In the genomic region with DNA sequence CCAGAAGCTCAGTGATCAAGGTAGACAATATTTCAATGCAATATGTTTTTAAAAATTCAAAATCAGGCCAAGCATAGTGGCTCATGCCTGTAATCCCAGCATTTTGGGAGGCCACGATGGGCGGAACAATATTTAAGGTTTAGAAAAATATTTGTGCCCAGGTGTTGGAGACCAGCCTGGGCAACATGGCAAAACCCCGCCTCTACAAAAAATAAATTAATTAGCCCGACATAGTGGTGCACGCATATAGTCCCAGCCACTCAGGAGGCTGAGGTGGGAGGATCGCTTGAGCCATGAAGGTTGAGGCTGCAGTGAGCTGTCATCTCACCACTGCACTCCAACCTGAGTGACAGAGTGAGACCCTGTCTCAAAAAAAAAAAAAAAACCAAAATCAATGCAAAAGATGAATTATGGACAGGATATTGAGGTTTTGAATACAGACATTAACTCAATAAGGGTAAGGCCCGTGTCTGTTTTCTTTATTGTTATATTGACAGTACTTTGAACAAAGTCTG, we compare ENCODE assay signal across 9 cellular contexts. TPM values are rescaled to one million over a fixed set of nuclear protein-coding genes. Genes with fewer than 3 reads are reported as not detected.
DNase-seq lines count a peak whose midpoint lies in the region; ATAC-seq and TF ChIP-seq lines count a peak whose summit lies in the region.
"Had no signal": no experiment of that assay in that cellular context is flagged by ENCODE, and none has a peak within 500 bp of the region (broad histone marks: within the 10 kb centered on the region; RNA-seq: fewer than 3 reads in every experiment).

No MANE protein-coding gene starts in this region.

- no peak for DNase-seq in T-helper 1 cell
- DNase-seq in left lung, result no peak
- DNase-seq in NCI-H748 treated with DMSO at 0.1 percent for 48 hours (lab: John Stamatoyannopoulos, UW), result no peak
- DNase-seq in cerebellar cortex (ENCODE audit: low spot score), result no peak
- DNase-seq in ovary, result no peak

- intact Hi-C loops in left lung (cut with DNase I), result no loop called here
- intact Hi-C loops in ovary (cut with DNase I), result no loop called here

- H3K27ac ChIP-seq in left lung (peak overlapping the region; percentile 87 to 98), subcutaneous abdominal adipose tissue (ENCODE audit: low read depth, low read length) (peak overlapping the region; percentile 94), ovary (peak overlapping the region in 1 of 2 donors; percentile 89)

- H3K4me3 ChIP-seq in left lung, result peak overlapping the region in 1 of 2 donors; percentile 61
- peak overlapping the region in 3 of 5 donors; percentile 91 to 94 (median 92) for H3K4me3 ChIP-seq in subcutaneous abdominal adipose tissue (ENCODE audit: low read depth in 1 of 5, low read length in 5 of 5)
- H3K4me3 ChIP-seq in ovary, result no peak overlapping the region

- TF ChIP-seq POLR2A in ovary (IDR thresholded peaks at IDR 0.05), result no peak

- H3K27ac Mint-ChIP-seq in T-helper 1 cell treated with Interleukin-12 subunit alpha and Interleukin-12 subunit beta and Interleukin-4 antibody, amounts not matched to agents 30 μg/mL and 1 μg/mL, for 36 hours, result peak overlapping the region; percentile 95
- H3K27ac Mint-ChIP-seq in activated naive CD8-positive, alpha-beta T cell, result peak overlapping the region; percentile 95

- no peak for ATAC-seq in left lung

- TF ChIP-seq EP300 in ovary (IDR thresholded peaks at IDR 0.05), result no peak

- 87 to 94% (median 88%) methylated on average over 7 of the region's 7 CpGs for WGBS in ovary, 3 donors

- H3K9me3 ChIP-seq in left lung, result no peaks in the 10 kb centered on the region
- peaks cover 0 to 3% (median 0%) of the 10 kb centered on the region in 5 donors for H3K9me3 ChIP-seq in subcutaneous abdominal adipose tissue (ENCODE audit: control insufficient read depth in 5 of 5, low read length in 5 of 5)
- H3K9me3 ChIP-seq in ovary, result no peaks in the 10 kb centered on the region

- H3K4me1 ChIP-seq in left lung, result peaks cover 18 to 39% of the 10 kb centered on the region in 2 donors
- peaks cover 0 to 33% (median 20%) of the 10 kb centered on the region in 5 donors for H3K4me1 ChIP-seq in subcutaneous abdominal adipose tissue (ENCODE audit: control insufficient read depth in 5 of 5, insufficient read depth in 5 of 5, low read length in 5 of 5)
- peaks cover 9% of the 10 kb centered on the region for H3K4me1 ChIP-seq in ovary (ENCODE audit: insufficient read depth)

- H3K27me3 Mint-ChIP-seq in T-helper 1 cell treated with Interleukin-12 subunit alpha and Interleukin-12 subunit beta and Interleukin-4 antibody, amounts not matched to agents 30 μg/mL and 1 μg/mL, for 36 hours (ENCODE audit: low read depth), result peaks cover 3% of the 10 kb centered on the region
- no peaks in the 10 kb centered on the region for H3K27me3 Mint-ChIP-seq in activated naive CD8-positive, alpha-beta T cell

- H3K27me3 ChIP-seq in left lung, result no peaks in the 10 kb centered on the region
- no peaks in the 10 kb centered on the region for H3K27me3 ChIP-seq in subcutaneous abdominal adipose tissue (ENCODE audit: control insufficient read depth in 5 of 5, insufficient read depth in 4 of 5, low read length in 5 of 5)
- no peaks in the 10 kb centered on the region for H3K27me3 ChIP-seq in ovary

- H3K9me3 Mint-ChIP-seq in T-helper 1 cell treated with Interleukin-12 subunit alpha and Interleukin-12 subunit beta and Interleukin-4 antibody, amounts not matched to agents 30 μg/mL and 1 μg/mL, for 36 hours, result peaks cover 9% of the 10 kb centered on the region
- no peaks in the 10 kb centered on the region for H3K9me3 Mint-ChIP-seq in activated naive CD8-positive, alpha-beta T cell (ENCODE audit: low read depth)

- peak overlapping the region in 3 of 5 donors; percentile 87 to 90 (median 88) for H3K9ac ChIP-seq in subcutaneous abdominal adipose tissue (ENCODE audit: low read length in 5 of 5)

- H3K36me3 ChIP-seq in left lung (peaks cover 0 to 13% of the 10 kb centered on the region in 2 donors), subcutaneous abdominal adipose tissue (ENCODE audit: control insufficient read depth in 5 of 5, insufficient read depth in 5 of 5, low read length in 5 of 5) (peaks cover 3 to 14% (median 6%) of the 10 kb centered on the region in 5 donors), ovary (no peaks in the 10 kb centered on the region)

- peaks cover 37% of the 10 kb centered on the region for H3K4me1 Mint-ChIP-seq in T-helper 1 cell treated with Interleukin-12 subunit alpha and Interleukin-12 subunit beta and Interleukin-4 antibody, amounts not matched to agents 30 μg/mL and 1 μg/mL, for 36 hours (ENCODE audit: low read depth)
- peaks cover 50% of the 10 kb centered on the region for H3K4me1 Mint-ChIP-seq in activated naive CD8-positive, alpha-beta T cell (ENCODE audit: low read depth)

- TF ChIP-seq CTCF in left lung (IDR thresholded peaks at IDR 0.05), result no peak
- no peak for TF ChIP-seq CTCF in ovary (IDR thresholded peaks at IDR 0.05)

- H3K4me3 Mint-ChIP-seq in T-helper 1 cell treated with Interleukin-12 subunit alpha and Interleukin-12 subunit beta and Interleukin-4 antibody, amounts not matched to agents 30 μg/mL and 1 μg/mL, for 36 hours, result peak overlapping the region; percentile 92
- H3K4me3 Mint-ChIP-seq in activated naive CD8-positive, alpha-beta T cell, result peak overlapping the region; percentile 92

- H3K36me3 Mint-ChIP-seq in T-helper 1 cell treated with Interleukin-12 subunit alpha and Interleukin-12 subunit beta and Interleukin-4 antibody, amounts not matched to agents 30 μg/mL and 1 μg/mL, for 36 hours (ENCODE audit: low read depth), result peaks cover 43% of the 10 kb centered on the region
- H3K36me3 Mint-ChIP-seq in activated naive CD8-positive, alpha-beta T cell, result peaks cover 8% of the 10 kb centered on the region

RNA-seq across cellular contexts. Expression of a gene that starts 0.9 kb away (rescaled TPM):
- total RNA-seq in left lung, result 10 to 100 TPM; 21.4 to 26.3 TPM
- 10 to 100 TPM in 6 of 7 donors, 1 to 10 TPM in 1; 8.7 to 22.0 (median 17.4) TPM for total RNA-seq in ovary
- 10 to 100 TPM; 10.6 TPM for polyA plus RNA-seq in ovary

RNA-seq across cellular contexts. Expression of a gene that starts 21.0 kb away (rescaled TPM):
- total RNA-seq in left lung, result 10 to 100 TPM; 30.7 to 34.8 TPM
- total RNA-seq in ovary, result 10 to 100 TPM in 4 of 7 donors, 1 to 10 TPM in 3; 6.4 to 20.4 (median 11.3) TPM
- polyA plus RNA-seq in ovary, result 10 to 100 TPM; 23.0 to 56.2 TPM

RNA-seq across cellular contexts. Expression of a gene that starts 35.6 kb away (rescaled TPM):
- total RNA-seq in left lung (not detected), ovary (under 1 TPM in 1 of 7 donors, not detected in 6; 0.18 TPM)
- polyA plus RNA-seq in ovary, result not detected
- total RNA-seq: glomerular endothelial cell had no signal
